Comparison of ENCODE assay signal across 5 cellular contexts in genomic region chr3:52284051-52284450, GRCh38. TPM values are rescaled to one million over a fixed set of nuclear protein-coding genes. Genes with fewer than 3 reads are reported as not detected.
A peak's percentile ranks its signal among the peaks of the same experiment; 100 is the strongest.
DNase-seq lines count a peak whose midpoint lies in the region; ATAC-seq and TF ChIP-seq lines count a peak whose summit lies in the region.
"Not testable (repeated sequence)": the region's sequence is repeated elsewhere in the genome, so short reads cannot be mapped to it uniquely, and the experiment has no call there.

No MANE protein-coding gene starts in this region.

- not testable (repeated sequence) for H3K36me3 ChIP-seq in ascending aorta, spleen

- peak overlapping the region; percentile 36 for H3K27ac Mint-ChIP-seq in T-helper 1 cell treated with Interleukin-12 subunit alpha and Interleukin-12 subunit beta and Interleukin-4 antibody, amounts not matched to agents 30 μg/mL and 1 μg/mL, for 36 hours

- DNase-seq in activated T-cell treated with anti-CD3 and anti-CD28 coated beads, Interleukin-2, amount 50 U/mL, for 1 hour: peak; percentile 16
- DNase-seq in ascending aorta (ENCODE audit: low spot score in 2 of 2): not testable (repeated sequence)
- DNase-seq in left lobe of liver (ENCODE audit: low spot score) (peak; percentile 42), spleen (peak; percentile 47)

- H3K27ac ChIP-seq in ascending aorta (peak overlapping the region; percentile 15 to 38), spleen (peak overlapping the region in 2 of 8 donors; percentile 16 to 74)

- peak overlapping the region; percentile 34 for H3K4me3 Mint-ChIP-seq in T-helper 1 cell treated with Interleukin-12 subunit alpha and Interleukin-12 subunit beta and Interleukin-4 antibody, amounts not matched to agents 30 μg/mL and 1 μg/mL, for 36 hours

- not testable (repeated sequence) for TF ChIP-seq CTCF in ascending aorta (IDR thresholded peaks at IDR 0.05); spleen (IDR thresholded peaks at IDR 0.05 in 8 of 11, conservative IDR thresholded peaks at IDR 0.05 in 3 of 11)

- not testable (repeated sequence) for H3K27me3 ChIP-seq in ascending aorta; spleen (replicated peaks in 1 of 7)

- H3K4me1 Mint-ChIP-seq in T-helper 1 cell treated with Interleukin-12 subunit alpha and Interleukin-12 subunit beta and Interleukin-4 antibody, amounts not matched to agents 30 μg/mL and 1 μg/mL, for 36 hours (ENCODE audit: low read depth): peaks cover 46% of the 10 kb centered on the region

- not testable (repeated sequence) for H3K27me3 Mint-ChIP-seq in T-helper 1 cell treated with Interleukin-12 subunit alpha and Interleukin-12 subunit beta and Interleukin-4 antibody, amounts not matched to agents 30 μg/mL and 1 μg/mL, for 36 hours (ENCODE audit: low read depth)

- H3K9me3 ChIP-seq in ascending aorta, spleen: not testable (repeated sequence)

- TF ChIP-seq POLR2A in spleen (IDR thresholded peaks at IDR 0.05): not testable (repeated sequence)

- 89 to 97% (median 93%) methylated on average over 4 of the region's 4 CpGs for WGBS in spleen, 5 donors

- intact Hi-C loops in ascending aorta (cut with DNase I): loop anchor here (10.0 kb wide), 1 partner anchor 309 kb away; the partner anchor contains the start of genes ABHD14A and ABHD14B
- intact Hi-C loops in spleen (cut with DNase I; ENCODE audit: low total_unique reads): not testable (repeated sequence)

- peaks cover 0 to 38% of the 10 kb centered on the region in 2 donors for H3K4me1 ChIP-seq in ascending aorta
- peaks cover 17 to 80% (median 46%) of the 10 kb centered on the region in 6 donors for H3K4me1 ChIP-seq in spleen

- H3K9me3 Mint-ChIP-seq in T-helper 1 cell treated with Interleukin-12 subunit alpha and Interleukin-12 subunit beta and Interleukin-4 antibody, amounts not matched to agents 30 μg/mL and 1 μg/mL, for 36 hours: not testable (repeated sequence)

- H3K36me3 Mint-ChIP-seq in T-helper 1 cell treated with Interleukin-12 subunit alpha and Interleukin-12 subunit beta and Interleukin-4 antibody, amounts not matched to agents 30 μg/mL and 1 μg/mL, for 36 hours (ENCODE audit: low read depth): peaks cover 13% of the 10 kb centered on the region

- H3K4me3 ChIP-seq in ascending aorta, spleen: not testable (repeated sequence)

- ATAC-seq in left lobe of liver: not testable (repeated sequence)

RNA-seq across cellular contexts. Expression of gene GLYCTK, which starts 3.6 kb away (rescaled TPM):
- total RNA-seq in ascending aorta (15.5 TPM), left lobe of liver (396 TPM), spleen (10 to 100 TPM; 13.4 to 31.9 (median 26.8) TPM)
- polyA plus RNA-seq in spleen: 10 to 100 TPM; 14.9 to 22.5 (median 22.2) TPM

RNA-seq across cellular contexts. Expression of gene WDR82, which starts 5.6 kb away (rescaled TPM):
- 42.0 TPM for total RNA-seq in ascending aorta
- 18.6 TPM for total RNA-seq in left lobe of liver
- 10 to 100 TPM; 60.5 to 80.6 (median 72.0) TPM for total RNA-seq in spleen
- polyA plus RNA-seq in spleen: 10 to 100 TPM; 20.9 to 35.8 (median 23.6) TPM

RNA-seq across cellular contexts. Expression of gene DNAH1, which starts 32.1 kb away (rescaled TPM):
- total RNA-seq in ascending aorta: 7.6 TPM
- 9.6 TPM for total RNA-seq in left lobe of liver
- total RNA-seq in spleen: 10 to 100 TPM; 21.0 to 35.8 (median 27.1) TPM
- polyA plus RNA-seq in spleen: 10 to 100 TPM in 1 of 3 donors, 1 to 10 TPM in 2; 4.9 to 10.1 (median 9.7) TPM

RNA-seq across cellular contexts. Expression of gene PPM1M, which starts 38.5 kb away (rescaled TPM):
- 20.3 TPM for total RNA-seq in ascending aorta
- 4.2 TPM for total RNA-seq in left lobe of liver
- total RNA-seq in spleen: 10 to 100 TPM; 26.3 to 77.8 (median 55.8) TPM
- polyA plus RNA-seq in spleen: 10 to 100 TPM; 29.2 to 37.2 (median 33.6) TPM

RNA-seq across cellular contexts. Expression of gene TWF2, which starts 45.1 kb away (rescaled TPM):
- total RNA-seq in ascending aorta: 162 TPM
- 16.8 TPM for total RNA-seq in left lobe of liver
- total RNA-seq in spleen: 100 to 1,000 TPM in 1 of 7 donors, 10 to 100 TPM in 6; 57.5 to 109 (median 68.2) TPM
- 10 to 100 TPM; 47.3 to 71.4 (median 59.8) TPM for polyA plus RNA-seq in spleen

Comparison
In these comparisons a context has a peak if more than half of its experiments do, and no peak if none do; other contexts are left out.
1. RNA of gene GLYCTK, which starts 3.6 kb away (total RNA-seq): 396 TPM in left lobe of liver (single experiment); 13.4 to 31.9 TPM in spleen and 15.5 TPM in ascending aorta (single experiment); every median in the first group is over 10 times any median in the second.